Comparison of ENCODE assay signal across 10 cellular contexts in the genomic region with DNA sequence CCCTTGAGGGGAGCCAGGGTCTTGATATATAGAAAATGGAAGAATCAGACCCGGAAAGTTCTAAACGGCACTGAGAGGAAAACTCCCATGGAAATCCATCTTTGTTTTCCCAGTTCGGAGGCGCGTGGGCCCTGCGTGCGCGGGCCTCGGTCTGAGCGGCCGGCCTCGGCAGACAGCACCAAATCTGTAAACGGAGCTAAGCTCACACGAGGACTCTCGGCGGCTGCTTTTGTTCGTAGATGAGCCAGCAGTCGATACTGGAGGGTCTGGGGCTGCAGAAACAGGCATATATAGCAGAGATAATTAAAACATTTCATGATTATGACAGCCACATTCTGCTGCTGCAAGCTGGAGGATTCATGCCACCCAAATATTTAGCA.
DNase-seq lines count a peak whose midpoint lies in the region; ATAC-seq and TF ChIP-seq lines count a peak whose summit lies in the region.
"Had no signal": no experiment of that assay in that cellular context is flagged by ENCODE, and none has a peak within 500 bp of the region (broad histone marks: within the 10 kb centered on the region; RNA-seq: fewer than 3 reads in every experiment).

No MANE protein-coding gene starts in this region.

- H3K4me1 ChIP-seq in SK-N-SH (ENCODE audit: control insufficient read depth in 1 of 2, insufficient read depth in 2 of 2, low read depth in 1 of 2, low read length in 1 of 2), result peaks cover 15 to 70% of the 10 kb centered on the region in 2 experiments; a peak in 3 of 4 replicates
- peaks cover 20 to 50% of the 10 kb centered on the region in 2 donors for H3K4me1 ChIP-seq in esophagus (ENCODE audit: control insufficient read depth in 2 of 2, insufficient read depth in 2 of 2, low read length in 1 of 2)
- no peaks in the 10 kb centered on the region for H3K4me1 ChIP-seq in aorta (ENCODE audit: control insufficient read depth in 1 of 2, insufficient read depth in 2 of 2, low read length in 2 of 2)

- intact Hi-C loops in aorta (cut with DNase I), result loop anchor here in 1 of 2 donors (10.0 kb wide), 1 partner anchor 767 kb away; no protein-coding TSS in a partner anchor

- no peaks in the 10 kb centered on the region for H3K9me2 ChIP-seq in SK-N-SH

- TF ChIP-seq CTCF in SK-N-SH (IDR thresholded peaks at IDR 0.05), result no peak

- peaks cover 93% of the 10 kb centered on the region for H4K20me1 ChIP-seq in SK-N-SH (ENCODE audit: insufficient read depth)

- no peak for TF ChIP-seq EP300 in SK-N-SH (IDR thresholded peaks at IDR 0.05; ENCODE audit: borderline replicate concordance in 1 of 2, low read depth in 1 of 2, low read length in 1 of 2)

- H3K9me3 ChIP-seq in SK-N-SH, result no peaks in the 10 kb centered on the region
- no peaks in the 10 kb centered on the region for H3K9me3 ChIP-seq in esophagus (ENCODE audit: control insufficient read depth in 2 of 2, insufficient read depth in 1 of 2, low read depth in 1 of 2, low read length in 1 of 2)
- H3K9me3 ChIP-seq in aorta (ENCODE audit: control insufficient read depth, low read length), result no peaks in the 10 kb centered on the region

- no peak overlapping the region for H2AFZ ChIP-seq in SK-N-SH (ENCODE audit: low read depth)

- CTCF ChIA-PET in SK-N-SH (lab: Yijun Ruan, JAX), result interaction anchor here (0.5 to 10.7 kb wide), 9 partner anchors 9 to 86 kb away, joined by 3 to 73 read pairs (median 4); no protein-coding TSS in a partner anchor

- peaks cover 74% of the 10 kb centered on the region for H3F3A ChIP-seq in SK-N-SH (replicated peaks; ENCODE audit: insufficient read depth)

- DNase-seq in SK-N-SH, result no peak
- peak; percentile 59 for DNase-seq in myocyte (ENCODE audit: low read depth)
- peak; percentile 47 to 73 for DNase-seq in aorta
- DNase-seq in GOT3 (lab: John Stamatoyannopoulos, UW), result no peak
- DNase-seq: NCI-H510A treated with DMSO at 0.1 percent for 48 hours; stimulated activated naive CD4-positive, alpha-beta T cell had no signal

- ATAC-seq in SK-N-SH treated with all-trans-retinoic acid at 6 μM for 48 hours (no peak), aorta (ENCODE audit: low FRiP score) (no peak), HG03196 (IDR thresholded peaks at IDR 0.05; ENCODE audit: unreplicated experiment) (no peak), HG02759 (IDR thresholded peaks at IDR 0.05; ENCODE audit: unreplicated experiment) (no peak)

- H3K79me2 ChIP-seq in SK-N-SH (ENCODE audit: insufficient read depth), result peaks cover 100% of the 10 kb centered on the region

- peak overlapping the region; percentile 99 for H3K4me2 ChIP-seq in SK-N-SH

- WGBS in SK-N-SH (ENCODE audit: low lambda C conversion rate), result 2% methylated on average over 18 of the region's 18 CpGs
- WGBS in esophagus, 2 donors, result 21 to 48% methylated on average over 18 of the region's 18 CpGs
- WGBS in aorta, 2 donors, result 26 to 36% methylated on average over 18 of the region's 18 CpGs

- H3K9ac ChIP-seq in SK-N-SH, result peak overlapping the region; percentile 100

- peak overlapping the region; percentile 90 to 92 for H3K4me3 ChIP-seq in SK-N-SH (ENCODE audit: low read depth in 2 of 2, low read length in 1 of 2)
- peak overlapping the region; percentile 46 to 67 for H3K4me3 ChIP-seq in esophagus (ENCODE audit: low read depth in 1 of 2, low read length in 2 of 2)
- peak overlapping the region in 1 of 2 donors; percentile 30 for H3K4me3 ChIP-seq in aorta (ENCODE audit: low read length in 2 of 2)

- no peak for TF ChIP-seq RAD21 in SK-N-SH (IDR thresholded peaks at IDR 0.05; ENCODE audit: low read length)

- H3K36me3 ChIP-seq in SK-N-SH (replicated peaks in 1 of 2; ENCODE audit: control insufficient read depth in 1 of 2, insufficient read depth in 2 of 2, low read length in 1 of 2) (peaks cover 63 to 65% of the 10 kb centered on the region in 2 experiments), esophagus (ENCODE audit: control insufficient read depth in 2 of 2, insufficient read depth in 2 of 2, low read length in 1 of 2) (peaks cover 0 to 19% of the 10 kb centered on the region in 2 donors), aorta (ENCODE audit: control insufficient read depth in 1 of 2, insufficient read depth in 2 of 2, low read length in 1 of 2) (peaks cover 0 to 2% of the 10 kb centered on the region in 2 donors)

- POLR2A ChIA-PET in SK-N-SH (lab: Yijun Ruan, JAX), result interaction anchor here (0.9 to 5.3 kb wide), 6 partner anchors 9 to 76 kb away, joined by 4 to 30 read pairs (median 9); no protein-coding TSS in a partner anchor

- H3K27ac ChIP-seq in SK-N-SH (ENCODE audit: low read depth in 2 of 2, low read length in 1 of 2), result peak overlapping the region; percentile 96 to 100
- H3K27ac ChIP-seq in esophagus (ENCODE audit: low read depth in 2 of 2, low read length in 1 of 2), result peak overlapping the region; percentile 92 to 99
- H3K27ac ChIP-seq in aorta (ENCODE audit: low read depth in 1 of 2, low read length in 2 of 2), result peak overlapping the region; percentile 74 to 86

- H3K27me3 ChIP-seq in SK-N-SH (ENCODE audit: insufficient read depth) (no peaks in the 10 kb centered on the region), esophagus (ENCODE audit: control insufficient read depth in 1 of 2, insufficient read depth in 2 of 2, low read length in 2 of 2) (no peaks in the 10 kb centered on the region), aorta (ENCODE audit: control insufficient read depth in 1 of 2, insufficient read depth in 2 of 2, low read length in 1 of 2) (no peaks in the 10 kb centered on the region)

TF ChIP-seq in SK-N-SH, 30 proteins besides CTCF, POLR2A, EP300 and RAD21:
- 0 out of 2 replicates have a peak, but pooled peaks have one; percentile 16 for TF ChIP-seq YY1 (IDR thresholded peaks at IDR 0.05; ENCODE audit: low read depth)
- TF ChIP-seq, protein P1, sequence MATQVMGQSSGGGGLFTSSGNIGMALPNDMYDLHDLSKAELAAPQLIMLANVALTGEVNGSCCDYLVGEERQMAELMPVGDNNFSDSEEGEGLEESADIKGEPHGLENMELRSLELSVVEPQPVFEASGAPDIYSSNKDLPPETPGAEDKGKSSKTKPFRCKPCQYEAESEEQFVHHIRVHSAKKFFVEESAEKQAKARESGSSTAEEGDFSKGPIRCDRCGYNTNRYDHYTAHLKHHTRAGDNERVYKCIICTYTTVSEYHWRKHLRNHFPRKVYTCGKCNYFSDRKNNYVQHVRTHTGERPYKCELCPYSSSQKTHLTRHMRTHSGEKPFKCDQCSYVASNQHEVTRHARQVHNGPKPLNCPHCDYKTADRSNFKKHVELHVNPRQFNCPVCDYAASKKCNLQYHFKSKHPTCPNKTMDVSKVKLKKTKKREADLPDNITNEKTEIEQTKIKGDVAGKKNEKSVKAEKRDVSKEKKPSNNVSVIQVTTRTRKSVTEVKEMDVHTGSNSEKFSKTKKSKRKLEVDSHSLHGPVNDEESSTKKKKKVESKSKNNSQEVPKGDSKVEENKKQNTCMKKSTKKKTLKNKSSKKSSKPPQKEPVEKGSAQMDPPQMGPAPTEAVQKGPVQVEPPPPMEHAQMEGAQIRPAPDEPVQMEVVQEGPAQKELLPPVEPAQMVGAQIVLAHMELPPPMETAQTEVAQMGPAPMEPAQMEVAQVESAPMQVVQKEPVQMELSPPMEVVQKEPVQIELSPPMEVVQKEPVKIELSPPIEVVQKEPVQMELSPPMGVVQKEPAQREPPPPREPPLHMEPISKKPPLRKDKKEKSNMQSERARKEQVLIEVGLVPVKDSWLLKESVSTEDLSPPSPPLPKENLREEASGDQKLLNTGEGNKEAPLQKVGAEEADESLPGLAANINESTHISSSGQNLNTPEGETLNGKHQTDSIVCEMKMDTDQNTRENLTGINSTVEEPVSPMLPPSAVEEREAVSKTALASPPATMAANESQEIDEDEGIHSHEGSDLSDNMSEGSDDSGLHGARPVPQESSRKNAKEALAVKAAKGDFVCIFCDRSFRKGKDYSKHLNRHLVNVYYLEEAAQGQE (IDR thresholded peaks at IDR 0.05; ENCODE audit: low read depth, low read length), result no peak
TF ChIP-seq in SK-N-SH: peak in this region for 1.

TF ChIP-seq in SK-N-SH treated with all-trans-retinoic acid at 6 μM for 48 hours, 23 proteins besides CTCF, POLR2A, EP300 and RAD21 (continues in another document):
- TF ChIP-seq CSDC2 (CRISPR knock-in tag; IDR thresholded peaks at IDR 0.05), result no peak
- TF ChIP-seq ZC3H10 (CRISPR knock-in tag; IDR thresholded peaks at IDR 0.05), result no peak
- TF ChIP-seq ZFP3 (CRISPR knock-in tag; IDR thresholded peaks at IDR 0.05), result no peak
- no peak for TF ChIP-seq ZNF565 (CRISPR knock-in tag; conservative IDR thresholded peaks at IDR 0.05; ENCODE audit: low read depth)
- TF ChIP-seq, protein P2, sequence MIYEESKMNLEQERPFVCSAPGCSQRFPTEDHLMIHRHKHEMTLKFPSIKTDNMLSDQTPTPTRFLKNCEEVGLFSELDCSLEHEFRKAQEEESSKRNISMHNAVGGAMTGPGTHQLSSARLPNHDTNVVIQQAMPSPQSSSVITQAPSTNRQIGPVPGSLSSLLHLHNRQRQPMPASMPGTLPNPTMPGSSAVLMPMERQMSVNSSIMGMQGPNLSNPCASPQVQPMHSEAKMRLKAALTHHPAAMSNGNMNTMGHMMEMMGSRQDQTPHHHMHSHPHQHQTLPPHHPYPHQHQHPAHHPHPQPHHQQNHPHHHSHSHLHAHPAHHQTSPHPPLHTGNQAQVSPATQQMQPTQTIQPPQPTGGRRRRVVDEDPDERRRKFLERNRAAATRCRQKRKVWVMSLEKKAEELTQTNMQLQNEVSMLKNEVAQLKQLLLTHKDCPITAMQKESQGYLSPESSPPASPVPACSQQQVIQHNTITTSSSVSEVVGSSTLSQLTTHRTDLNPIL (CRISPR knock-in tag; IDR thresholded peaks at IDR 0.05; ENCODE audit: low read depth), result no peak
- no peak for TF ChIP-seq ISL1 (CRISPR knock-in tag; IDR thresholded peaks at IDR 0.05)
- no peak for TF ChIP-seq SNAI2 (CRISPR knock-in tag; IDR thresholded peaks at IDR 0.05)

Comparison
In these comparisons a context has a peak if more than half of its experiments do, and no peak if none do; other contexts are left out.
1. DNase-seq: peak in myocyte (single experiment) and aorta (2 of 2); none in SK-N-SH (single experiment) and GOT3 (single experiment).
2. Peak in every context shown above with its lines, with median percentiles within 50 percentile points of each other: H3K27ac ChIP-seq.